Comparison of ENCODE assay signal across 27 cellular contexts in the genomic region with DNA sequence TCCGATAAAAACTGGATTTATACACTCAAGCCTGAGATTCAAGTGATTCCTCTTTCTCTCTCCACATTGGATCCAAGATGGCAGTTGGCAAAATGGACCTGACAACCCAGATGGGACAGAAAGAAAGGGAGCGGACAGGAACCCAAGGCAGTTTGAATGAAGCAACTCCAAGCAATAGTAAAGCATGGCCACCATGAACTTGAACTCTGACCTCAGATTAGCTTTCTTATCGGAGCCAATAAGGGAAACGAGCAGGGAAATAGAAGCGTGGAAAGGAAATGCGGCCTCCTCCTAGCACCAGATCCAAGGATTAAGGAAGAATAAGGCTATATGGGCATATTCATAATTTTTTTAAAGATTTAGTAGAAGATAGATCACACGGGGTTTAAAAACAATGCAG.
"Had no signal": no experiment of that assay in that cellular context is flagged by ENCODE, and none has a peak within 500 bp of the region (broad histone marks: within the 10 kb centered on the region; RNA-seq: fewer than 3 reads in every experiment).

No MANE protein-coding gene starts in this region.

- H3K4me1 ChIP-seq: stomach, suprapubic skin, thyroid gland, transverse colon, upper lobe of left lung, upper lobe of right lung, uterus, vagina had no signal

- DNase-seq: stimulated activated CD4-positive, alpha-beta T cell treated with anti-CD3 and anti-CD28 coated beads, Interleukin-2, amount 100 ng/mL, for 48 hours; stimulated activated CD4-positive, alpha-beta T cell treated with anti-CD3 and anti-CD28 coated beads, Interleukin-4, amount 100 ng/mL, for 1 hour; stimulated activated CD4-positive, alpha-beta T cell treated with anti-CD3 and anti-CD28 coated beads, Interleukin-4, amount 100 ng/mL, for 24 hours; stimulated activated CD4-positive, alpha-beta T cell treated with anti-CD3 and anti-CD28 coated beads, Interleukin-4, amount 100 ng/mL, for 4 hours; stimulated activated CD8-positive, alpha-beta memory T cell treated with anti-CD3 and anti-CD28 coated beads, Interleukin-4, amount 100 ng/mL, for 48 hours; stimulated activated naive B cell treated with anti-CD40 and anti-IgM and Interleukin-4, amounts not matched to agents 10 μg/mL and 1 μg/mL and 100 μg/mL, for 72 hours; stimulated activated naive CD4-positive, alpha-beta T cell; stimulated activated naive CD4-positive, alpha-beta T cell treated with Interleukin-2 at 50 U/mL for 16 hours; stimulated activated naive CD8-positive, alpha-beta T cell treated with anti-CD3 and anti-CD28 coated beads, Interleukin-15, amount 100 ng/mL, for 72 hours; stimulated activated naive CD8-positive, alpha-beta T cell treated with anti-CD3 and anti-CD28 coated beads, Interleukin-15, Interleukin-2, amounts not matched to agents 100 U/mL and 50 U/mL, for 24 hours; stomach; substantia nigra; testis; thyroid gland; tibial artery; transverse colon; trophoblast cell; upper lobe of left lung; upper lobe of right lung; uterus had no signal

- ATAC-seq: stimulated activated effector memory CD8-positive, alpha-beta T cell treated with anti-CD3 and anti-CD28 coated beads, Interleukin-12 subunit alpha, Interleukin-12 subunit beta, amount 100 ng/mL, for 72 hours; stimulated activated memory B cell treated with anti-CD40 and anti-IgM and Interleukin-4, amounts not matched to agents 10 μg/mL and 1 μg/mL and 100 μg/mL, for 72 hours; stimulated activated naive B cell treated with anti-CD40 and anti-IgM and Interleukin-4, amounts not matched to agents 10 μg/mL and 1 μg/mL and 100 μg/mL, for 72 hours; stimulated activated naive CD8-positive, alpha-beta T cell treated with anti-CD3 and anti-CD28 coated beads, Interleukin-15, amount 100 ng/mL, for 72 hours; stimulated activated naive CD8-positive, alpha-beta T cell treated with anti-CD3 and anti-CD28 coated beads, Interleukin-15, Interleukin-2, amounts not matched to agents 100 U/mL and 50 U/mL, for 24 hours; upper lobe of right lung had no signal

- FAIRE-seq: urothelium cell line had no signal

- H3K9me3 ChIP-seq: stomach, suprapubic skin, testis, thoracic aorta, thyroid gland, tibial artery, tibial nerve, transverse colon, upper lobe of left lung, upper lobe of right lung, uterus, vagina had no signal

- H3K4me3 ChIP-seq: stomach, suprapubic skin, testis, thoracic aorta, thyroid gland, tibial artery, tibial nerve, transverse colon, upper lobe of left lung, upper lobe of right lung, uterus, vagina had no signal

- H3K27me3 ChIP-seq: stomach, suprapubic skin, testis, thyroid gland, tibial artery, tibial nerve, transverse colon, upper lobe of left lung, upper lobe of right lung, uterus, vagina had no signal

- H3K36me3 ChIP-seq: stomach, suprapubic skin, thoracic aorta, thyroid gland, tibial artery, tibial nerve, transverse colon, upper lobe of left lung, upper lobe of right lung, uterus, vagina had no signal

- H3K27ac ChIP-seq: stomach, suprapubic skin, testis, thoracic aorta, thyroid gland, tibial artery, tibial nerve, transverse colon, upper lobe of left lung, upper lobe of right lung, uterus, vagina had no signal
